ENCODE assay signal across 9 cellular contexts in genomic region chr4:77852892-77853495, GRCh38. TPM values are rescaled to one million over a fixed set of nuclear protein-coding genes. Genes with fewer than 3 reads are reported as not detected.
A peak's percentile ranks its signal among the peaks of the same experiment; 100 is the strongest.
DNase-seq lines count a peak whose midpoint lies in the region; ATAC-seq lines count a peak whose summit lies in the region.
"Had no signal": no experiment of that assay in that cellular context is flagged by ENCODE, and none has a peak within 500 bp of the region (broad histone marks: within the 10 kb centered on the region; RNA-seq: fewer than 3 reads in every experiment).

No MANE protein-coding gene starts in this region.

- no peaks in the 10 kb centered on the region for H3K9me3 ChIP-seq in T-helper 17 cell (ENCODE audit: control insufficient read depth, low read length, poor library complexity, severe bottlenecking)
- H3K9me3 ChIP-seq: upper lobe of left lung had no signal

- no peaks in the 10 kb centered on the region for H3K27me3 Mint-ChIP-seq in T-helper 17 cell
- no peaks in the 10 kb centered on the region for H3K27me3 Mint-ChIP-seq in central memory CD8-positive, alpha-beta T cell

- peaks cover 40% of the 10 kb centered on the region for H3K4me1 Mint-ChIP-seq in T-helper 17 cell
- peaks cover 51% of the 10 kb centered on the region for H3K4me1 Mint-ChIP-seq in central memory CD8-positive, alpha-beta T cell

- H3K9me3 Mint-ChIP-seq in central memory CD8-positive, alpha-beta T cell: no peaks in the 10 kb centered on the region

- no peaks in the 10 kb centered on the region for H3K36me3 Mint-ChIP-seq in T-helper 17 cell (ENCODE audit: low read depth)
- peaks cover 18% of the 10 kb centered on the region for H3K36me3 Mint-ChIP-seq in central memory CD8-positive, alpha-beta T cell (ENCODE audit: insufficient read depth)

- peak; percentile 31 to 64 (median 55) for DNase-seq in T-helper 17 cell
- peak; percentile 31 to 70 for DNase-seq in central memory CD8-positive, alpha-beta T cell (ENCODE audit: low spot score in 2 of 2)
- peak; percentile 38 to 40 for DNase-seq in stimulated activated CD8-positive, alpha-beta memory T cell treated with anti-CD3 and anti-CD28 coated beads, Interleukin-7, amount 100 ng/mL, for 4 hours (ENCODE audit: low read depth in 2 of 2)
- no peak for DNase-seq in caudate nucleus (lab: John Stamatoyannopoulos, UW)
- DNase-seq in NCI-H526 treated with DMSO at 0.1 percent for 48 hours (lab: John Stamatoyannopoulos, UW): no peak
- no peak for DNase-seq in NCI-H82 (lab: John Stamatoyannopoulos, UW)

- no peak overlapping the region for H3K27ac ChIP-seq in caudate nucleus (ENCODE audit: low read depth, low read length)

- peak; percentile 98 for ATAC-seq in GM18511 (IDR thresholded peaks at IDR 0.05; ENCODE audit: unreplicated experiment)
- ATAC-seq in HG02870 (IDR thresholded peaks at IDR 0.05; ENCODE audit: unreplicated experiment): peak; percentile 98
- peak; percentile 93 for ATAC-seq in T-helper 17 cell
- ATAC-seq in central memory CD8-positive, alpha-beta T cell (replicated peaks; ENCODE audit: extremely low read depth, poor library complexity, severe bottlenecking): peak; percentile 89

- peak overlapping the region; percentile 71 for H3K4me3 Mint-ChIP-seq in T-helper 17 cell
- peak overlapping the region; percentile 59 for H3K4me3 Mint-ChIP-seq in central memory CD8-positive, alpha-beta T cell

- peak overlapping the region; percentile 100 for H3K27ac Mint-ChIP-seq in T-helper 17 cell
- peak overlapping the region; percentile 97 for H3K27ac Mint-ChIP-seq in central memory CD8-positive, alpha-beta T cell (ENCODE audit: low read depth)

RNA-seq across cellular contexts. Expression of gene MRPL1, which starts 9.6 kb away (rescaled TPM):
- total RNA-seq in T-helper 17 cell: 10 to 100 TPM; 15.4 to 19.0 TPM

RNA-seq across cellular contexts. Expression of gene CNOT6L, which starts 33.8 kb away (rescaled TPM):
- 100 to 1,000 TPM; 142 to 160 TPM for total RNA-seq in T-helper 17 cell

Comparison
In these comparisons a context has a peak if more than half of its experiments do, and no peak if none do; other contexts are left out.
1. DNase-seq: peak in T-helper 17 cell (3 of 3), central memory CD8-positive, alpha-beta T cell (2 of 2) and stimulated activated CD8-positive, alpha-beta memory T cell treated with anti-CD3 and anti-CD28 coated beads, Interleukin-7, amount 100 ng/mL, for 4 hours (2 of 2); none in caudate nucleus (0 of 61), NCI-H526 treated with DMSO at 0.1 percent for 48 hours (single experiment) and NCI-H82 (single experiment).
2. Peak in every context shown above with its lines, with median percentiles within 50 percentile points of each other: ATAC-seq.